Comparison of ENCODE assay signal across 9 cellular contexts in the genomic region with DNA sequence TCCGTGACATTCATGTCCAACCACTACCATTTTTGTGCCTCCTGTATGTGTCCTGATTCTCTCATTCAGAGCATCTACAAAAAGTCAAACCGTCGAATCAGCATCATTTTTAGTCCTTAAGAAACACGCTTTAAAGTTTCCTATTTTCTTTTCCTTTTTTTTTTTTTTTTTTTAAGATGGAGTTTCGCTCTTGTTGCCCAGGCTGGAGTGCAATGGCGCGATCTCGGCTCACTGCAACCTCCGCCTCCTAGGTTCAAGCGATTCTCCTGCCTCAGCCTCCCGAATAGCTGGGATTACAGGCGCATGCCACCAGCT. TPM values are rescaled to one million over a fixed set of nuclear protein-coding genes. Genes with fewer than 3 reads are reported as not detected.
DNase-seq lines count a peak whose midpoint lies in the region; FAIRE-seq and TF ChIP-seq lines count a peak whose summit lies in the region.
"Not testable (repeated sequence)": the region's sequence is repeated elsewhere in the genome, so short reads cannot be mapped to it uniquely, and the experiment has no call there.
"Had no signal": no experiment of that assay in that cellular context is flagged by ENCODE, and none has a peak within 500 bp of the region (broad histone marks: within the 10 kb centered on the region; RNA-seq: fewer than 3 reads in every experiment).

No MANE protein-coding gene starts in this region.

- peaks cover 49% of the 10 kb centered on the region for H3K79me2 ChIP-seq in astrocyte (ENCODE audit: insufficient read depth, low read length)
- peaks cover 45% of the 10 kb centered on the region for H3K79me2 ChIP-seq in hepatocyte

- FAIRE-seq in astrocyte (lab: Jason Lieb, UNC): not testable (repeated sequence)

- H4K20me1 ChIP-seq in astrocyte (ENCODE audit: insufficient read depth, low read length); hepatocyte (ENCODE audit: insufficient read depth, poor library complexity, severe bottlenecking): not testable (repeated sequence)

- H3K9me3 Mint-ChIP-seq in T-helper 2 cell treated with Interferon-gamma antibody and Interleukin-4, amounts not matched to agents 5 μg/mL and 100 μg/mL, for 36 hours; astrocyte (ENCODE audit: unreplicated experiment); neural crest cell; stimulated activated naive CD8-positive, alpha-beta T cell treated with anti-CD3 and anti-CD28 coated beads, Interleukin-15, Interleukin-2, amounts not matched to agents 100 ng/mL and 50 ng/mL, for 24 hours: not testable (repeated sequence)

- CTCF ChIA-PET in HEK293 (lab: Yijun Ruan, JAX): interaction anchor here (0.6 to 1.7 kb wide), 4 partner anchors 15 to 67 kb away, joined by 3 to 12 read pairs (median 4); no protein-coding TSS in a partner anchor

- not testable (repeated sequence) for H3K27ac ChIP-seq in HEK293 (ENCODE audit: extremely low read depth, low read depth, low read length)
- H3K27ac ChIP-seq in astrocyte (ENCODE audit: low read depth, low read length) (peak overlapping the region; percentile 80), hepatocyte (peak overlapping the region; percentile 94)

- POLR2A ChIA-PET in HEK293 (lab: Yijun Ruan, JAX): interaction anchor here (0.6 kb wide), 2 partner anchors 42 to 340 kb away, joined by 4 to 6 read pairs; no protein-coding TSS in a partner anchor

- H3K9me3 ChIP-seq in HEK293 (ENCODE audit: control insufficient read depth, insufficient read depth, low read depth, low read length); astrocyte (ENCODE audit: insufficient read depth, low read depth, low read length); endocrine pancreas (ENCODE audit: control insufficient read depth, low read length); hepatocyte (ENCODE audit: low read depth): not testable (repeated sequence)

- peak overlapping the region; percentile 90 for H3K9ac ChIP-seq in astrocyte (ENCODE audit: low read length)
- H3K9ac ChIP-seq in endocrine pancreas (ENCODE audit: control insufficient read depth, insufficient read depth, low read length): not testable (repeated sequence)

- H3K4me3 ChIP-seq in AG09309 (ENCODE audit: control insufficient read depth, low read depth, low read length) (peak overlapping the region; percentile 65), HEK293 (ENCODE audit: low read depth, low read length) (peak overlapping the region; percentile 81), astrocyte (ENCODE audit: insufficient read depth, low read depth, low read length) (peak overlapping the region; percentile 70), endocrine pancreas (ENCODE audit: control insufficient read depth, insufficient read depth, low read length) (peak overlapping the region; percentile 86)
- H3K4me3 ChIP-seq in hepatocyte: not testable (repeated sequence)

- H3K27me3 Mint-ChIP-seq in T-helper 2 cell treated with Interferon-gamma antibody and Interleukin-4, amounts not matched to agents 5 μg/mL and 100 μg/mL, for 36 hours (ENCODE audit: low read depth): peaks cover 42% of the 10 kb centered on the region
- not testable (repeated sequence) for H3K27me3 Mint-ChIP-seq in astrocyte (ENCODE audit: low read depth, unreplicated experiment); neural crest cell (ENCODE audit: low read depth)
- H3K27me3 Mint-ChIP-seq in stimulated activated naive CD8-positive, alpha-beta T cell treated with anti-CD3 and anti-CD28 coated beads, Interleukin-15, Interleukin-2, amounts not matched to agents 100 ng/mL and 50 ng/mL, for 24 hours: peaks cover 29% of the 10 kb centered on the region

- not testable (repeated sequence) for H3K36me3 Mint-ChIP-seq in T-helper 2 cell treated with Interferon-gamma antibody and Interleukin-4, amounts not matched to agents 5 μg/mL and 100 μg/mL, for 36 hours (ENCODE audit: low read depth); astrocyte (ENCODE audit: low read depth, unreplicated experiment); neural crest cell (ENCODE audit: low read depth); stimulated activated naive CD8-positive, alpha-beta T cell treated with anti-CD3 and anti-CD28 coated beads, Interleukin-15, Interleukin-2, amounts not matched to agents 100 ng/mL and 50 ng/mL, for 24 hours (ENCODE audit: low read depth)

- peak overlapping the region; percentile 91 for H3K4me3 Mint-ChIP-seq in T-helper 2 cell treated with Interferon-gamma antibody and Interleukin-4, amounts not matched to agents 5 μg/mL and 100 μg/mL, for 36 hours
- H3K4me3 Mint-ChIP-seq in astrocyte (ENCODE audit: unreplicated experiment) (peak overlapping the region; percentile 86), neural crest cell (peak overlapping the region; percentile 95)
- H3K4me3 Mint-ChIP-seq in stimulated activated naive CD8-positive, alpha-beta T cell treated with anti-CD3 and anti-CD28 coated beads, Interleukin-15, Interleukin-2, amounts not matched to agents 100 ng/mL and 50 ng/mL, for 24 hours: peak overlapping the region; percentile 84

- not testable (repeated sequence) for H3K27me3 ChIP-seq in astrocyte (ENCODE audit: insufficient read depth, low read length); endocrine pancreas (ENCODE audit: control insufficient read depth, insufficient read depth, low read length); hepatocyte

- H3K4me2 ChIP-seq in astrocyte (ENCODE audit: low read length): peak overlapping the region; percentile 87
- H3K4me2 ChIP-seq in hepatocyte: peak overlapping the region; percentile 96

- H3K4me1 Mint-ChIP-seq in T-helper 2 cell treated with Interferon-gamma antibody and Interleukin-4, amounts not matched to agents 5 μg/mL and 100 μg/mL, for 36 hours (ENCODE audit: low read depth): peaks cover 12% of the 10 kb centered on the region
- peaks cover 18% of the 10 kb centered on the region for H3K4me1 Mint-ChIP-seq in astrocyte (ENCODE audit: low read depth, unreplicated experiment)
- peaks cover 42% of the 10 kb centered on the region for H3K4me1 Mint-ChIP-seq in neural crest cell
- H3K4me1 Mint-ChIP-seq in stimulated activated naive CD8-positive, alpha-beta T cell treated with anti-CD3 and anti-CD28 coated beads, Interleukin-15, Interleukin-2, amounts not matched to agents 100 ng/mL and 50 ng/mL, for 24 hours (ENCODE audit: low read depth): not testable (repeated sequence)

- H2AFZ ChIP-seq in astrocyte (ENCODE audit: low read depth, low read length); hepatocyte: not testable (repeated sequence)

- not testable (repeated sequence) for H3K27ac Mint-ChIP-seq in T-helper 2 cell treated with Interferon-gamma antibody and Interleukin-4, amounts not matched to agents 5 μg/mL and 100 μg/mL, for 36 hours; neural crest cell (ENCODE audit: unreplicated experiment); stimulated activated naive CD8-positive, alpha-beta T cell treated with anti-CD3 and anti-CD28 coated beads, Interleukin-15, Interleukin-2, amounts not matched to agents 100 ng/mL and 50 ng/mL, for 24 hours
- peak overlapping the region; percentile 87 for H3K27ac Mint-ChIP-seq in astrocyte (ENCODE audit: unreplicated experiment)

- WGBS in hepatocyte (ENCODE audit: low lambda C conversion rate, missing lambda C conversion rate): 92% methylated on average over 7 of the region's 12 CpGs

- not testable (repeated sequence) for H3K36me3 ChIP-seq in HEK293 (ENCODE audit: control insufficient read depth in 2 of 2, insufficient read depth in 1 of 2, low read length in 2 of 2); astrocyte (ENCODE audit: insufficient read depth, low read length); endocrine pancreas (ENCODE audit: control insufficient read depth, insufficient read depth, low read length); hepatocyte (replicated peaks; ENCODE audit: insufficient read depth, low read depth)

- not testable (repeated sequence) for TF ChIP-seq CTCF in AG09309 (IDR thresholded peaks at IDR 0.05; ENCODE audit: control insufficient read depth, insufficient read depth, low read depth, low read length, missing control alignments); HEK293 (tag by site-specific recombination; IDR thresholded peaks at IDR 0.05); astrocyte (IDR thresholded peaks at IDR 0.05; ENCODE audit: insufficient read depth, low read depth, low read length); hepatocyte (IDR thresholded peaks at IDR 0.05; ENCODE audit: poor library complexity); neural crest cell (conservative IDR thresholded peaks at IDR 0.05)

- DNase-seq in AG09309 (ENCODE audit: low read depth); T-helper 2 cell treated with Interferon-gamma antibody and Interleukin-4, amounts not matched to agents 5 μg/mL and 100 μg/mL, for 36 hours (ENCODE audit: low spot score); astrocyte (ENCODE audit: low read depth); hepatocyte (ENCODE audit: low spot score); neural crest cell (ENCODE audit: low read depth, low spot score): not testable (repeated sequence)

- H3K9me2 ChIP-seq in hepatocyte (replicated peaks; ENCODE audit: insufficient read depth): not testable (repeated sequence)

- H3K4me1 ChIP-seq in HEK293 (ENCODE audit: control insufficient read depth, insufficient read depth, low read length): peaks cover 32% of the 10 kb centered on the region
- peaks cover 23% of the 10 kb centered on the region for H3K4me1 ChIP-seq in astrocyte (ENCODE audit: insufficient read depth, low read length)
- not testable (repeated sequence) for H3K4me1 ChIP-seq in endocrine pancreas (ENCODE audit: control insufficient read depth, insufficient read depth, low read length)
- peaks cover 25% of the 10 kb centered on the region for H3K4me1 ChIP-seq in hepatocyte (ENCODE audit: insufficient read depth)

TF ChIP-seq in HEK293, 187 proteins besides CTCF, POLR2A, EP300 and RAD21 (continues in another document):
- peak; percentile 55; the same call in 1 of the 2 replicates for TF ChIP-seq ZBTB17 (tag by site-specific recombination; IDR thresholded peaks at IDR 0.05)

RNA-seq across cellular contexts. Expression of a gene that starts 1.8 kb away (rescaled TPM):
- total RNA-seq in astrocyte (24.2 and 26.2 TPM in 2 replicates), hepatocyte (33.6 and 46.8 TPM in 2 replicates), neural crest cell (29.0 and 29.8 TPM in 2 replicates)
- polyA plus RNA-seq in hepatocyte: 28.1 and 35.4 TPM in 2 replicates

RNA-seq across cellular contexts. Expression of a gene that starts 35.5 kb away (rescaled TPM):
- total RNA-seq in astrocyte (not detected in 2 replicates), hepatocyte (0.28 TPM in 1 of 2 replicates, not detected in the other), neural crest cell (not detected in 2 replicates)
- polyA plus RNA-seq in hepatocyte: 0.44 TPM in 1 of 2 replicates, not detected in the other
- total RNA-seq: SK-MEL-5 had no signal
